ENCODE assay signal across 8 cellular contexts in the genomic region with DNA sequence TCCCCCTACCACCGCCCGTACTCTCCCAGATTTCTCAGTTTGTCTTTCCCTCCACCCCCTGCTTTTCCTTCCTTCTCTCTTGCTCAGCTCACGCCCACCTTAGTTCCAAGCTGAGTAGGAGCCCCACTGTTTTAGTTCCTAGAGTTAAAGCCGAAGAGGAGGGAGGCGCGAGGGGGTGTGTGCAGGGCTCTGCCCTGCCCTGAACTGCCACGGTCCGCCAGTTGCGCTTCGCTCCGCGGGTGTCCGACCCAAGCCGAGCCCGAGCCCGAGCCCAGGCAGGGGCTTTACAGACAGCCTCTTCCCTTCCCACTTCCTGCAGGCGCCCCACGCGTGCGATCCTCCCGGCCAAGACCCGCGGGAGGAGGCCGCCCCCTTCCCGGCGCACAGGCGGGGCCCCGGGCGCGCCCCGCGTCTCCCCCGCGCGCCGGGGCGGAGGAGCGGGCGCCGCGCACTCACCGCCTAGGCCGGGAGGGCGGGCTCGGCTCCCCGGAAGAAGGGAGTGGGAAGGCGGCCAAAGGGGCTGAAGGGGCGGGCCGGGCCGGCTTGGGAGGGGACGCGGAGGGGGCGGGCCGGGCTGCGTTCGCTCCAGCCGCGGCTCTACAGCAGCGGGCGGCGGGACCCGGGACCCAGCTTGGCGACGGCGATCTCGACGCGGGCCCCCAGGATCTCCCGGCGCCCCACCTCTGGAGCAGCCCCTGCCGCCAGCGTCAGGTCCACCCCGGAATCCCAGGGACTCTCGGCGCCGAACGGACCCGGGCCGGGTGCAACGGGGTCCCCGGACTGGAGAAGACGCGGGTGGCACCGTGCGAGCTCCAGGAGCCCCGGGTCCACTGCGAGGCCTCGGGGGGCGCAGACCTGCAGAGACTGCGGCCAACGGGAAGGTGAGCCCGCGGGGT. TPM values are rescaled to one million over a fixed set of nuclear protein-coding genes. Genes with fewer than 3 reads are reported as not detected.
DNase-seq lines count a peak whose midpoint lies in the region; ATAC-seq and TF ChIP-seq lines count a peak whose summit lies in the region.

EPHB6 (plus strand) TSS at position 572 of the 896 bp plus-strand sequence. CDS start 8,152 bp downstream, outside the sequence.

- H3K9me3 ChIP-seq in AG04450 (ENCODE audit: control insufficient read depth, insufficient read depth, low read length): no peaks in the 10 kb centered on the region; the same call in 1 of the 2 replicates
- H3K9me3 ChIP-seq in PC-3 (ENCODE audit: low read length): no peaks in the 10 kb centered on the region
- no peaks in the 10 kb centered on the region for H3K9me3 ChIP-seq in neural cell (ENCODE audit: low read length)

- H3K4me3 ChIP-seq in AG04450 (ENCODE audit: low read depth, low read length) (peak within 1 kb of the TSS; percentile 72), PC-3 (ENCODE audit: low read length) (peak within 1 kb of the TSS; percentile 87), fibroblast of villous mesenchyme (ENCODE audit: low read depth, low read length) (peak within 1 kb of the TSS; percentile 86), neural cell (ENCODE audit: low read length) (peak within 1 kb of the TSS; percentile 75)

- no peak for TF ChIP-seq EP300 in neural cell (conservative IDR thresholded peaks at IDR 0.05; ENCODE audit: poor library complexity, severe bottlenecking)

- H3K9me2 ChIP-seq in PC-3 (replicated peaks; ENCODE audit: low read length) (no peaks in the 10 kb centered on the region), neural cell (ENCODE audit: insufficient read depth, low read length) (no peaks in the 10 kb centered on the region)

- POLR2A ChIA-PET in AG04450 (lab: Yijun Ruan, JAX) (no interaction called here), PC-3 (lab: Charles Lee; ENCODE audit: unreplicated experiment) (interaction anchor here (0.6 to 1.0 kb wide), 4 partner anchors 11 to 425 kb away, joined by 4 to 22 read pairs (median 4); no protein-coding TSS in a partner anchor)

- peak within 1 kb of the TSS; percentile 93 for H3K9ac ChIP-seq in PC-3 (ENCODE audit: low read length)
- H3K9ac ChIP-seq in neural cell (ENCODE audit: low read length): peak within 1 kb of the TSS; percentile 73

- intact Hi-C loops in PC-3 (cut with micrococcal nuclease): loop anchor here (1.0 kb wide), 2 partner anchors 12 to 149 kb away; no protein-coding TSS in a partner anchor

- no peak for TF ChIP-seq RAD21 in neural cell (conservative IDR thresholded peaks at IDR 0.05)

- TF ChIP-seq CTCF in AG04450 (IDR thresholded peaks at IDR 0.05; ENCODE audit: low read depth, low read length): no peak
- no peak for TF ChIP-seq CTCF in PC-3 (conservative IDR thresholded peaks at IDR 0.05; ENCODE audit: low read depth, low read length)
- TF ChIP-seq CTCF in fibroblast of villous mesenchyme (IDR thresholded peaks at IDR 0.05; ENCODE audit: insufficient read depth, low read depth, low read length): no peak
- no peak for TF ChIP-seq CTCF in neural cell (IDR thresholded peaks at IDR 0.05; ENCODE audit: poor library complexity, severe bottlenecking)

- H3K79me2 ChIP-seq in PC-3 (ENCODE audit: low read length) (0 out of 2 replicates have a peak, but pooled peaks cover 6% of the 10 kb centered on the region), neural cell (replicated peaks; ENCODE audit: insufficient read depth, low read length) (no peaks in the 10 kb centered on the region)

- H4K20me1 ChIP-seq in PC-3 (ENCODE audit: low read length) (no peaks in the 10 kb centered on the region), neural cell (ENCODE audit: insufficient read depth) (no peaks in the 10 kb centered on the region)

- H2AFZ ChIP-seq in PC-3 (ENCODE audit: low read length) (peak within 1 kb of the TSS; percentile 88), neural cell (ENCODE audit: low read depth, low read length) (peak within 1 kb of the TSS; percentile 58)

- H3K4me1 ChIP-seq in PC-3 (ENCODE audit: insufficient read depth, low read length): peaks cover 23% of the 10 kb centered on the region

- H3F3A ChIP-seq in PC-3 (ENCODE audit: low read length, unreplicated experiment) (no peaks in the 10 kb centered on the region), neural cell (ENCODE audit: insufficient read depth, low read length, poor library complexity, severe bottlenecking) (no peaks in the 10 kb centered on the region)

- DNase-seq in AG04450 (ENCODE audit: low read depth, low spot score): no peak
- DNase-seq in PC-3: peak; percentile 77
- DNase-seq in activated effector memory CD4-positive, alpha-beta T cell treated with anti-CD3 and anti-CD28 coated beads, Interleukin-2, amount 50 U/mL, for 16 hours: peak; percentile 86
- peak; percentile 75 for DNase-seq in fibroblast of villous mesenchyme (ENCODE audit: low read depth)
- DNase-seq in superior temporal gyrus (ENCODE audit: extremely low spot score): peak; percentile 33

- CTCF ChIA-PET in AG04450 (lab: Charles Lee): interaction anchor here (0.6 to 1.6 kb wide), 8 partner anchors 9 to 410 kb away, joined by 3 to 8 read pairs (median 4); no protein-coding TSS in a partner anchor
- CTCF ChIA-PET in PC-3 (lab: Charles Lee): interaction anchor here (1.3 to 1.5 kb wide), 2 partner anchors 42 to 148 kb away, joined by 4 to 6 read pairs; no protein-coding TSS in a partner anchor

- H3K27me3 ChIP-seq in AG04450 (ENCODE audit: control insufficient read depth, insufficient read depth, low read length) (peaks cover 13% of the 10 kb centered on the region), PC-3 (ENCODE audit: low read length) (no peaks in the 10 kb centered on the region), neural cell (ENCODE audit: insufficient read depth, low read depth, low read length) (no peaks in the 10 kb centered on the region)

- ATAC-seq in GM19025 (IDR thresholded peaks at IDR 0.05; ENCODE audit: low read depth, unreplicated experiment): peak; percentile 42
- peak; percentile 51 for ATAC-seq in HG03196 (IDR thresholded peaks at IDR 0.05; ENCODE audit: unreplicated experiment)
- ATAC-seq in PC-3: peak; percentile 79

- H3K27ac ChIP-seq in AG04450 (ENCODE audit: low read depth, low read length) (no peak within 1 kb of the TSS), PC-3 (ENCODE audit: low read length) (peak within 1 kb of the TSS; percentile 58), neural cell (ENCODE audit: low read length) (peak within 1 kb of the TSS; percentile 55)

- no TSS peak for BruUV-seq in PC-3 (replicated peaks; lab: Mats Ljungman, UMichigan)

- H3K36me3 ChIP-seq in PC-3 (ENCODE audit: low read depth, low read length) (no peaks in the 10 kb centered on the region), neural cell (ENCODE audit: insufficient read depth, low read length) (no peaks in the 10 kb centered on the region)

- peak within 1 kb of the TSS; percentile 92 for H3K4me2 ChIP-seq in PC-3 (ENCODE audit: low read length)
- peak within 1 kb of the TSS; percentile 76 for H3K4me2 ChIP-seq in neural cell (ENCODE audit: low read length)

TF ChIP-seq in neural cell, 6 proteins besides CTCF, POLR2A, EP300 and RAD21:
- TF ChIP-seq TAF1 (IDR thresholded peaks at IDR 0.05; ENCODE audit: low read depth) (no peak), REST (IDR thresholded peaks at IDR 0.05; ENCODE audit: borderline replicate concordance) (peak; percentile 17)

RNA-seq across cellular contexts. Expression of gene EPHB6, which starts in this region (rescaled TPM):
- polyA plus RNA-seq in AG04450 (2011; rRNA removed): 0.51 and 0.55 TPM in 2 replicates
- 0.51 and 0.56 TPM in 2 replicates for polyA minus RNA-seq in AG04450 (2011; rRNA and poly(A)+ RNA removed)
- total RNA-seq in PC-3 (2014; rRNA removed): 30.5 and 48.2 TPM in 2 replicates
- total RNA-seq in fibroblast of villous mesenchyme: 0.43 and 4.2 TPM in 2 replicates
- polyA plus RNA-seq in neural cell: 14.8 and 25.3 TPM in 2 replicates
- 21.8 and 25.8 TPM in 2 replicates for polyA minus RNA-seq in neural cell

Comparison
In these comparisons a context has a peak if more than half of its experiments do, and no peak if none do; other contexts are left out.
1. RNA of gene EPHB6 (polyA plus RNA-seq): 14.8 to 25.3 TPM in neural cell; 0.51 to 0.55 TPM in AG04450; every median in the first group is over 10 times any median in the second.
2. Peak in every context shown above with its lines, with median percentiles within 50 percentile points of each other: H3K4me3 ChIP-seq and ATAC-seq.